In genomic region chr4:38189445-38189844, GRCh38 we compare ENCODE assay signal across 1 cellular context.
TF ChIP-seq lines count a peak whose summit lies in the region.

No MANE protein-coding gene starts in this region.

TF ChIP-seq in HepG2, 621 proteins besides CTCF, POLR2A, EP300 and RAD21 (continued from another document):
- TF ChIP-seq, protein P1, sequence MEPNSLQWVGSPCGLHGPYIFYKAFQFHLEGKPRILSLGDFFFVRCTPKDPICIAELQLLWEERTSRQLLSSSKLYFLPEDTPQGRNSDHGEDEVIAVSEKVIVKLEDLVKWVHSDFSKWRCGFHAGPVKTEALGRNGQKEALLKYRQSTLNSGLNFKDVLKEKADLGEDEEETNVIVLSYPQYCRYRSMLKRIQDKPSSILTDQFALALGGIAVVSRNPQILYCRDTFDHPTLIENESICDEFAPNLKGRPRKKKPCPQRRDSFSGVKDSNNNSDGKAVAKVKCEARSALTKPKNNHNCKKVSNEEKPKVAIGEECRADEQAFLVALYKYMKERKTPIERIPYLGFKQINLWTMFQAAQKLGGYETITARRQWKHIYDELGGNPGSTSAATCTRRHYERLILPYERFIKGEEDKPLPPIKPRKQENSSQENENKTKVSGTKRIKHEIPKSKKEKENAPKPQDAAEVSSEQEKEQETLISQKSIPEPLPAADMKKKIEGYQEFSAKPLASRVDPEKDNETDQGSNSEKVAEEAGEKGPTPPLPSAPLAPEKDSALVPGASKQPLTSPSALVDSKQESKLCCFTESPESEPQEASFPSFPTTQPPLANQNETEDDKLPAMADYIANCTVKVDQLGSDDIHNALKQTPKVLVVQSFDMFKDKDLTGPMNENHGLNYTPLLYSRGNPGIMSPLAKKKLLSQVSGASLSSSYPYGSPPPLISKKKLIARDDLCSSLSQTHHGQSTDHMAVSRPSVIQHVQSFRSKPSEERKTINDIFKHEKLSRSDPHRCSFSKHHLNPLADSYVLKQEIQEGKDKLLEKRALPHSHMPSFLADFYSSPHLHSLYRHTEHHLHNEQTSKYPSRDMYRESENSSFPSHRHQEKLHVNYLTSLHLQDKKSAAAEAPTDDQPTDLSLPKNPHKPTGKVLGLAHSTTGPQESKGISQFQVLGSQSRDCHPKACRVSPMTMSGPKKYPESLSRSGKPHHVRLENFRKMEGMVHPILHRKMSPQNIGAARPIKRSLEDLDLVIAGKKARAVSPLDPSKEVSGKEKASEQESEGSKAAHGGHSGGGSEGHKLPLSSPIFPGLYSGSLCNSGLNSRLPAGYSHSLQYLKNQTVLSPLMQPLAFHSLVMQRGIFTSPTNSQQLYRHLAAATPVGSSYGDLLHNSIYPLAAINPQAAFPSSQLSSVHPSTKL (CRISPR knock-in tag; IDR thresholded peaks at IDR 0.05), result 0 out of 2 replicates have a peak, but pooled peaks have one; percentile 21
- TF ChIP-seq SMYD3 (CRISPR knock-in tag; IDR thresholded peaks at IDR 0.05) (no peak), FOSL1 (CRISPR knock-in tag; IDR thresholded peaks at IDR 0.05; ENCODE audit: borderline replicate concordance) (0 out of 2 replicates have a peak, but pooled peaks have one; percentile 46), NR2F1 (CRISPR knock-in tag; IDR thresholded peaks at IDR 0.05) (peak; percentile 43 to 77; a peak in 3 of 4 replicates), ZNF101 (CRISPR knock-in tag; IDR thresholded peaks at IDR 0.05; ENCODE audit: borderline replicate concordance, low read depth) (no peak), RARA (CRISPR knock-in tag; IDR thresholded peaks at IDR 0.05) (peak; percentile 53), ZNF629 (CRISPR knock-in tag; conservative IDR thresholded peaks at IDR 0.05) (no peak), FOSL2 (CRISPR knock-in tag; IDR thresholded peaks at IDR 0.05) (peak; percentile 84), GATAD2A (CRISPR knock-in tag; IDR thresholded peaks at IDR 0.05) (0 out of 2 replicates have a peak, but pooled peaks have one; percentile 17)
TF ChIP-seq in HepG2: peak in this region for 9.
